21 cellular contexts compared by ENCODE assay signal in the genomic region with DNA sequence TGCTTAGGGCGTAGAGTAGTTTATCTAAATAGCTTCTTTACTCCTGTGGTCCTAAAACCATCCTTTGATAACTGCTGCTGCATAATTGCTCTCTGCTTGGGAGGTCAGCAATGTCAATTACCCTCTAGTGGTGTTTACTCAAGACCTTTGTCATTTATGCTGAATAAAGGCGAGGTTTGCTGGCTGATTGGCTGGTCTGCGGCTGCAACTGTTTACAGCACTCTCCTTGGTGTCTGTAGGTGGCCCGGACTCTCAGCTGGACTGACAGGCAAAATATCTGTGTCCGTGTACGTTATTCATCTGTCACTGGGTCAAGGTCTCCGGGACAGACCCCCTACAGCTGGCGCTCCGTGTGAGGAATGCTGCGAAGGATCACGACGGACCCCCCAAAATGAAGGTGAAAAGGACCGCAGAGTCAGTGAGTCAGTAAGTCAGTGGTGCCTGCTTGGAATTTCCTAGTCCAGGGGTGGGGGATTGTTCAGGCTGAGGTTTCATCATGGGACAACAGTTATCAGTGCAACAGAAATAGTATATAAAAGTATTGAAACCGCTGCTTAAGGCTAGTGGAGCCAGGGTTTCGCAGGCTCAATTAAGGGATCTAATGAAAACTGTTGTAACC.
"Had no signal": no experiment of that assay in that cellular context is flagged by ENCODE, and none has a peak within 500 bp of the region (broad histone marks: within the 10 kb centered on the region; RNA-seq: fewer than 3 reads in every experiment).

No MANE protein-coding gene starts in this region.

- H3K4me1 ChIP-seq: heart right ventricle, suprapubic skin, transverse colon, uterus had no signal

- H3K4me2 ChIP-seq: smooth muscle cell had no signal

- H2AFZ ChIP-seq: parathyroid adenoma had no signal

- H3K27me3 ChIP-seq: gastrocnemius medialis, heart right ventricle, suprapubic skin, transverse colon, uterus had no signal

- H3K27ac ChIP-seq: gastrocnemius medialis, heart right ventricle, parathyroid adenoma, suprapubic skin, transverse colon, uterus had no signal

- H3K36me3 ChIP-seq: heart right ventricle, suprapubic skin, transverse colon, uterus had no signal

- ATAC-seq: activated T-cell treated with anti-CD3 and anti-CD28 coated beads, Interleukin-2, amount 50 U/mL, for 72 hours; esophagus mucosa; gastrocnemius medialis; heart right ventricle; natural killer cell treated with Interleukin-12 subunit alpha and Interleukin-12 subunit beta and Interleukin-15 and Interleukin-18, amount 100 ng/mL, for 72 hours; sciatic nerve; stimulated activated naive CD8-positive, alpha-beta T cell treated with anti-CD3 and anti-CD28 coated beads, Interleukin-15, amount 100 ng/mL, for 72 hours had no signal

- H3K9me3 ChIP-seq: gastrocnemius medialis, suprapubic skin, transverse colon, uterus had no signal

- DNase-seq: activated CD4-positive, alpha-beta T cell treated with anti-CD3 and anti-CD28 coated beads for 1 hour; activated CD4-positive, alpha-beta T cell treated with anti-CD3 and anti-CD28 coated beads, Interleukin-2, amount 50 U/mL, for 4 hours; activated effector memory CD4-positive, alpha-beta T cell treated with anti-CD3 and anti-CD28 coated beads, Interleukin-2, amount 50 U/mL, for 16 hours; activated T-cell treated with anti-CD3 and anti-CD28 coated beads, Interleukin-2, amount 50 U/mL, for 72 hours; cerebellar nuclear complex; cortex of kidney; gastrocnemius medialis; heart right ventricle; islet precursor cell; stimulated activated CD4-positive, alpha-beta T cell treated with anti-CD3 and anti-CD28 coated beads, Interleukin-4, amount 100 ng/mL, for 1 hour; stimulated activated naive CD8-positive, alpha-beta T cell treated with anti-CD3 and anti-CD28 coated beads, Interleukin-15, amount 100 ng/mL, for 72 hours; T1000; transverse colon; uterus had no signal

- H3K9ac ChIP-seq: parathyroid adenoma had no signal

- H3K4me3 ChIP-seq: gastrocnemius medialis, heart right ventricle, lung, smooth muscle cell, suprapubic skin, transverse colon, uterus had no signal

- H3K79me2 ChIP-seq: parathyroid adenoma had no signal
